In genomic region chr1:38477811-38478210, GRCh38 we compare ENCODE assay signal across 31 cellular contexts.
"Had no signal": no experiment of that assay in that cellular context is flagged by ENCODE, and none has a peak within 500 bp of the region (broad histone marks: within the 10 kb centered on the region; RNA-seq: fewer than 3 reads in every experiment).

No MANE protein-coding gene starts in this region.

- H3K36me3 ChIP-seq: adrenal gland, gastrocnemius medialis, sigmoid colon, tibial nerve, WERI-Rb-1 had no signal

- H3K27ac ChIP-seq: adrenal gland, body of pancreas, gastrocnemius medialis, parathyroid adenoma, psoas muscle, sigmoid colon, WERI-Rb-1 had no signal

- H3K27ac Mint-ChIP-seq: activated CD8-positive, alpha-beta memory T cell treated with anti-CD3 and anti-CD28 coated beads, Interleukin-2, amount 10 ng/mL, durations not matched to agents 7 days and 5 days; activated CD8-positive, alpha-beta T cell treated with anti-CD3 and anti-CD28 coated beads for 36 hours; activated naive CD4-positive, alpha-beta T cell treated with anti-CD3 and anti-CD28 coated beads for 36 hours; activated naive CD8-positive, alpha-beta T cell treated with anti-CD3 and anti-CD28 coated beads for 36 hours; T-helper 1 cell treated with Interleukin-12 subunit alpha and Interleukin-12 subunit beta and Interleukin-4 antibody, amounts not matched to agents 30 μg/mL and 1 μg/mL, for 36 hours had no signal

- H3K4me3 ChIP-seq: adrenal gland, body of pancreas, gastrocnemius medialis, psoas muscle, sigmoid colon, tibial nerve had no signal

- H3K4me1 ChIP-seq: gastrocnemius medialis, parathyroid adenoma, psoas muscle had no signal

- H3K9ac ChIP-seq: parathyroid adenoma had no signal

- H3K79me2 ChIP-seq: parathyroid adenoma had no signal

- DNase-seq: activated CD4-positive, alpha-beta T cell treated with anti-CD3 and anti-CD28 coated beads, Interleukin-2, amount 50 U/mL, for 1 hour; activated CD4-positive, CD25-positive, alpha-beta regulatory T cell treated with anti-CD3 and anti-CD28 coated beads, Interleukin-2, amount 50 U/mL, for 72 hours; activated CD8-positive, alpha-beta memory T cell treated with anti-CD3 and anti-CD28 coated beads, Interleukin-2, amount 10 ng/mL, durations not matched to agents 7 days and 5 days; activated CD8-positive, alpha-beta T cell treated with anti-CD3 and anti-CD28 coated beads for 36 hours; activated effector memory CD4-positive, alpha-beta T cell treated with Interleukin-2 at 50 U/mL for 16 hours; activated naive CD4-positive, alpha-beta T cell treated with anti-CD3 and anti-CD28 coated beads for 36 hours; activated naive CD8-positive, alpha-beta T cell treated with anti-CD3 and anti-CD28 coated beads for 36 hours; activated T-cell treated with anti-CD3 and anti-CD28 coated beads for 4 hours; adrenal gland; aorta; body of pancreas; dermis blood vessel endothelial cell; effector CD8-positive, alpha-beta T cell; gastrocnemius medialis; glutamatergic neuron; left cardiac atrium; left ventricle myocardium superior; nucleus accumbens; psoas muscle; sigmoid colon; small intestine; stimulated activated CD4-positive, alpha-beta T cell treated with anti-CD3 and anti-CD28 coated beads, Interleukin-1b, Interleukin-23, amount 100 ng/mL, for 48 hours; stimulated activated CD4-positive, alpha-beta T cell treated with anti-CD3 and anti-CD28 coated beads, Interleukin-4, amount 100 ng/mL, for 4 hours; stimulated activated CD8-positive, alpha-beta memory T cell treated with anti-CD3 and anti-CD28 coated beads, Interleukin-4, amount 100 ng/mL, for 48 hours; stimulated activated naive CD4-positive, alpha-beta T cell; SW 1271; T-helper 9 cell; WERI-Rb-1 had no signal

- H3K36me3 Mint-ChIP-seq: activated CD8-positive, alpha-beta memory T cell treated with anti-CD3 and anti-CD28 coated beads, Interleukin-2, amount 10 ng/mL, durations not matched to agents 7 days and 5 days had no signal

- H2AFZ ChIP-seq: parathyroid adenoma had no signal

- H3K27me3 ChIP-seq: tibial nerve had no signal

- ATAC-seq: activated CD8-positive, alpha-beta memory T cell treated with anti-CD3 and anti-CD28 coated beads, Interleukin-2, amount 10 ng/mL, durations not matched to agents 7 days and 5 days; activated CD8-positive, alpha-beta T cell treated with anti-CD3 and anti-CD28 coated beads for 36 hours; body of pancreas; gastrocnemius medialis; left cardiac atrium; left ventricle myocardium superior; psoas muscle had no signal

- H3K9me3 ChIP-seq: adrenal gland, body of pancreas, gastrocnemius medialis, psoas muscle, sigmoid colon, tibial nerve had no signal

- H3K4me3 Mint-ChIP-seq: activated CD8-positive, alpha-beta memory T cell treated with anti-CD3 and anti-CD28 coated beads, Interleukin-2, amount 10 ng/mL, durations not matched to agents 7 days and 5 days; activated CD8-positive, alpha-beta T cell treated with anti-CD3 and anti-CD28 coated beads for 36 hours; activated naive CD4-positive, alpha-beta T cell treated with anti-CD3 and anti-CD28 coated beads for 36 hours; activated naive CD8-positive, alpha-beta T cell treated with anti-CD3 and anti-CD28 coated beads for 36 hours; T-helper 1 cell treated with Interleukin-12 subunit alpha and Interleukin-12 subunit beta and Interleukin-4 antibody, amounts not matched to agents 30 μg/mL and 1 μg/mL, for 36 hours had no signal
